Comparison of ENCODE assay signal across 14 cellular contexts in the genomic region with DNA sequence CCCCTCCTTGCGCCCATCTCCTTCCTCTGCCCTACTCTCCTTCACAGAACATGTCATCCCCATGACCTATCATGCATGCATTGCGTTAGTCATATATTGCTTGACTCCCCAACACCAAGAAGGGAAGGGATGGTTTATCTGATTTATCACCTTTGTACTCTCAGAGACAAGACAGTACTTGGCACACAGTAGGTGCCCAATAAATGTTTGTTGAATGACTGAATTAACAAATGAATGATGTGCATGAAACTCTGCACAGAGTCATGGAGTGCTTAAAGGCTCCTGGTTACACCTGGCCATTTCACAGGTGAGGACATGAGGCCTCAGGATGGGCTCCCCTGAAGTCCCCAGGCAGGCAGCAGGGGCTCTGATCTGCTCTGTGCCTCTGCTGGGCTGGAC. TPM values are rescaled to one million over a fixed set of nuclear protein-coding genes. Genes with fewer than 3 reads are reported as not detected.
DNase-seq lines count a peak whose midpoint lies in the region; ATAC-seq, FAIRE-seq and TF ChIP-seq lines count a peak whose summit lies in the region.
"Had no signal": no experiment of that assay in that cellular context is flagged by ENCODE, and none has a peak within 500 bp of the region (broad histone marks: within the 10 kb centered on the region; RNA-seq: fewer than 3 reads in every experiment).

No MANE protein-coding gene starts in this region.

- peak overlapping the region; percentile 99 for H3K27ac Mint-ChIP-seq in activated T-helper 2 cell treated with anti-CD3 and anti-CD28 coated beads, Interferon-gamma antibody, Interleukin-2, Interleukin-4, amounts not matched to agents 10 μg/mL and 5 μg/mL and 100 μg/mL, durations not matched to agents 14 hours and 24 hours and 36 hours

- peak overlapping the region; percentile 98 for H3K4me2 ChIP-seq in BLaER1

- WGBS in small intestine, 3 donors: 88 to 94% (median 90%) methylated on average over 2 of the region's 2 CpGs

- H3K27ac ChIP-seq in BLaER1 (peak overlapping the region; percentile 98), mucosa of rectum (ENCODE audit: low read depth in 2 of 2, low read length in 2 of 2) (peak overlapping the region; percentile 78 to 93), small intestine (ENCODE audit: low read depth in 1 of 2, low read length in 1 of 2) (peak overlapping the region in 1 of 2 donors; percentile 96)

- H3K36me3 Mint-ChIP-seq in activated T-helper 2 cell treated with anti-CD3 and anti-CD28 coated beads, Interferon-gamma antibody, Interleukin-2, Interleukin-4, amounts not matched to agents 10 μg/mL and 5 μg/mL and 100 μg/mL, durations not matched to agents 14 hours and 24 hours and 36 hours (ENCODE audit: low read depth): peaks cover 23% of the 10 kb centered on the region

- FAIRE-seq in GM12892 (lab: Jason Lieb, UNC) (peak; percentile 70), small intestine (lab: Jason Lieb, UNC) (no peak)
- FAIRE-seq: bronchial epithelial cell, HTR-8/SVneo had no signal

- H3K4me3 ChIP-seq in BLaER1 (peak overlapping the region; percentile 77; the same call in 1 of the 2 replicates), mucosa of rectum (ENCODE audit: low read length in 2 of 2) (peak overlapping the region in 1 of 2 donors; percentile 37), small intestine (ENCODE audit: low read depth in 1 of 2, low read length in 2 of 2) (no peak overlapping the region)

- peaks cover 6% of the 10 kb centered on the region; the same call in 1 of the 2 replicates for H3K36me3 ChIP-seq in BLaER1
- H3K36me3 ChIP-seq in mucosa of rectum (ENCODE audit: control insufficient read depth in 2 of 2, insufficient read depth in 2 of 2, low read length in 2 of 2): no peaks in the 10 kb centered on the region
- no peaks in the 10 kb centered on the region for H3K36me3 ChIP-seq in small intestine (ENCODE audit: control insufficient read depth in 2 of 2, insufficient read depth in 2 of 2, low read length in 2 of 2)

- H3K9me3 ChIP-seq in BLaER1 (no peaks in the 10 kb centered on the region), mucosa of rectum (ENCODE audit: control insufficient read depth in 2 of 2, low read length in 2 of 2) (no peaks in the 10 kb centered on the region), small intestine (ENCODE audit: control insufficient read depth, low read depth) (no peaks in the 10 kb centered on the region)

- DNase-seq in GM12892 (ENCODE audit: insufficient read length): no peak
- no peak for DNase-seq in activated T-helper 2 cell treated with anti-CD3 and anti-CD28 coated beads, Interferon-gamma antibody, Interleukin-2, Interleukin-4, amounts not matched to agents 10 μg/mL and 5 μg/mL and 100 μg/mL, durations not matched to agents 14 hours and 24 hours and 36 hours (ENCODE audit: low spot score)
- DNase-seq in NCI-H146 (lab: John Stamatoyannopoulos, UW): no peak
- DNase-seq in small intestine: no peak
- DNase-seq in iPS-NIHi11 (ENCODE audit: low spot score): no peak
- DNase-seq: EL, NCI-H1417, NCI-H510A treated with DMSO at 0.1 percent for 48 hours had no signal

- H3K9me3 Mint-ChIP-seq in activated T-helper 2 cell treated with anti-CD3 and anti-CD28 coated beads, Interferon-gamma antibody, Interleukin-2, Interleukin-4, amounts not matched to agents 10 μg/mL and 5 μg/mL and 100 μg/mL, durations not matched to agents 14 hours and 24 hours and 36 hours: no peaks in the 10 kb centered on the region

- H3K4me1 ChIP-seq in BLaER1 (peaks cover 97% of the 10 kb centered on the region), mucosa of rectum (ENCODE audit: control insufficient read depth in 2 of 2, insufficient read depth in 2 of 2, low read length in 2 of 2) (peaks cover 55 to 61% of the 10 kb centered on the region in 2 donors), small intestine (ENCODE audit: control insufficient read depth in 2 of 2, insufficient read depth in 1 of 2, low read depth in 1 of 2, low read length in 1 of 2) (peaks cover 0 to 3% of the 10 kb centered on the region in 2 donors)

- no peaks in the 10 kb centered on the region for H3K27me3 Mint-ChIP-seq in activated T-helper 2 cell treated with anti-CD3 and anti-CD28 coated beads, Interferon-gamma antibody, Interleukin-2, Interleukin-4, amounts not matched to agents 10 μg/mL and 5 μg/mL and 100 μg/mL, durations not matched to agents 14 hours and 24 hours and 36 hours (ENCODE audit: low read depth)

- H3K4me1 Mint-ChIP-seq in activated T-helper 2 cell treated with anti-CD3 and anti-CD28 coated beads, Interferon-gamma antibody, Interleukin-2, Interleukin-4, amounts not matched to agents 10 μg/mL and 5 μg/mL and 100 μg/mL, durations not matched to agents 14 hours and 24 hours and 36 hours (ENCODE audit: low read depth): peaks cover 71% of the 10 kb centered on the region

- peak overlapping the region; percentile 68 for H3K4me3 Mint-ChIP-seq in activated T-helper 2 cell treated with anti-CD3 and anti-CD28 coated beads, Interferon-gamma antibody, Interleukin-2, Interleukin-4, amounts not matched to agents 10 μg/mL and 5 μg/mL and 100 μg/mL, durations not matched to agents 14 hours and 24 hours and 36 hours (ENCODE audit: low read depth)

- H3K27me3 ChIP-seq in BLaER1 (no peaks in the 10 kb centered on the region), mucosa of rectum (ENCODE audit: control insufficient read depth in 2 of 2, insufficient read depth in 2 of 2, low read length in 2 of 2) (no peaks in the 10 kb centered on the region), small intestine (ENCODE audit: control insufficient read depth in 2 of 2, insufficient read depth in 2 of 2, low read length in 2 of 2) (no peaks in the 10 kb centered on the region)

- H4K20me1 ChIP-seq in BLaER1: peaks cover 69% of the 10 kb centered on the region

- intact Hi-C loops in activated T-helper 2 cell treated with anti-CD3 and anti-CD28 coated beads, Interferon-gamma antibody, Interleukin-2, Interleukin-4, amounts not matched to agents 10 μg/mL and 5 μg/mL and 100 μg/mL, durations not matched to agents 14 hours and 24 hours and 36 hours (cut with micrococcal nuclease): loop anchor here (2.0 to 5.0 kb wide), 4 partner anchors 19 to 821 kb away; partner anchors contain the start of gene NUP210

- ATAC-seq in GM18520 (IDR thresholded peaks at IDR 0.05; ENCODE audit: unreplicated experiment): no peak
- ATAC-seq: Right ventricle myocardium inferior had no signal

- H3K9ac ChIP-seq in BLaER1 (peak overlapping the region; percentile 91), mucosa of rectum (ENCODE audit: low read depth in 1 of 2, low read length in 2 of 2) (peak overlapping the region in 1 of 2 donors; percentile 17)

- TF ChIP-seq POLR2A in GM12892 (IDR thresholded peaks at IDR 0.05; ENCODE audit: low read depth, low read length): no peak

RNA-seq across cellular contexts. Expression of gene IQSEC1, which starts 59.6 kb away (rescaled TPM):
- 11.1 TPM for polyA plus RNA-seq in GM12892 (2012; ENCODE audit: missing spikeins)
- total RNA-seq in activated T-helper 2 cell treated with anti-CD3 and anti-CD28 coated beads, Interferon-gamma antibody, Interleukin-2, Interleukin-4, amounts not matched to agents 10 μg/mL and 5 μg/mL and 100 μg/mL, durations not matched to agents 14 hours and 24 hours and 36 hours: 28.1 and 31.2 TPM in 2 replicates
- polyA plus RNA-seq in small intestine: 10 to 100 TPM in 1 of 3 donors, 1 to 10 TPM in 2; 1.1 to 11.8 (median 3.8) TPM
